ENCODE assay signal across 16 cellular contexts in the genomic region with DNA sequence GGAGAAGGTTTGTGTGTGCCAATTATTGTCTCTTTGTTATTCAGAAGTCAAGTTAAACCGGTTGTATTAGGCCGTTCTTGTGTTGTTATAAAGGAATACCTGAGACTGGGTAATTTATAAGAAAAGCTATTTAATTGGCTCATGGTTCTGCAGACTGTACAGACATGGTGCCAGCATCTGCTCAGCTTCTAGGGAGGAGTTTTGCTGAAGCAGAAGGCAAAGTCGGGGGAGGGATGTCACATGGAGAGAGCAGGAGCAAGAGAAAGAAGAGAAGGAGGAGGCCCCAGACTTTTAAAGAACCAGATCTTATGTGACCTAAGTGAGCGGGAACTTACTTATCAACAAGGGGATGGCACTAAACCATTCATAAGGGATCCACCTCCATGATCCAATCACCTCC.
"Had no signal": no experiment of that assay in that cellular context is flagged by ENCODE, and none has a peak within 500 bp of the region (broad histone marks: within the 10 kb centered on the region; RNA-seq: fewer than 3 reads in every experiment).

No MANE protein-coding gene starts in this region.

- H3K27ac ChIP-seq: epithelial cell of prostate, gastrocnemius medialis, lower lobe of right lung, parathyroid adenoma, stomach, thoracic aorta had no signal

- DNase-seq: activated CD4-positive, alpha-beta T cell treated with anti-CD3 and anti-CD28 coated beads, Interleukin-2, amount 50 U/mL, for 1 hour; activated naive CD4-positive, alpha-beta T cell treated with anti-CD3 and anti-CD28 coated beads for 36 hours; activated naive CD8-positive, alpha-beta T cell treated with anti-CD3 and anti-CD28 coated beads, Interleukin-2, amount 50 U/mL, for 24 hours; aorta; dermis blood vessel endothelial cell; effector memory CD8-positive, alpha-beta T cell; gastrocnemius medialis; left colon; lower lobe of right lung; stimulated activated CD4-positive, alpha-beta T cell treated with anti-CD3 and anti-CD28 coated beads, Interleukin-2, amount 100 ng/mL, for 24 hours; stomach had no signal

- H3K36me3 ChIP-seq: gastrocnemius medialis, lower lobe of right lung, stomach, thoracic aorta had no signal

- H3K9ac ChIP-seq: parathyroid adenoma had no signal

- H3K27me3 Mint-ChIP-seq: activated naive CD8-positive, alpha-beta T cell treated with anti-CD3 and anti-CD28 coated beads, Interleukin-2, amount 50 U/mL, for 24 hours; effector memory CD8-positive, alpha-beta T cell had no signal

- H3K4me1 ChIP-seq: gastrocnemius medialis, lower lobe of right lung, parathyroid adenoma, stomach had no signal

- H3K9me3 ChIP-seq: thoracic aorta had no signal

- H3K79me2 ChIP-seq: parathyroid adenoma had no signal

- H3K9me3 Mint-ChIP-seq: activated T-helper 2 cell treated with anti-CD3 and anti-CD28 coated beads, Interferon-gamma antibody, Interleukin-2, Interleukin-4, amounts not matched to agents 10 μg/mL and 5 μg/mL and 100 μg/mL, durations not matched to agents 14 hours and 24 hours and 36 hours had no signal

- ATAC-seq: activated CD4-positive, CD25-positive, alpha-beta regulatory T cell treated with anti-CD3 and anti-CD28 coated beads, Interleukin-2, amount 50 U/mL, for 24 hours; activated naive CD8-positive, alpha-beta T cell treated with anti-CD3 and anti-CD28 coated beads, Interleukin-2, amount 50 U/mL, for 24 hours; effector memory CD8-positive, alpha-beta T cell; gastrocnemius medialis; left colon; lower lobe of right lung had no signal

- H3K4me3 Mint-ChIP-seq: activated naive CD4-positive, alpha-beta T cell treated with anti-CD3 and anti-CD28 coated beads for 36 hours; activated naive CD8-positive, alpha-beta T cell treated with anti-CD3 and anti-CD28 coated beads, Interleukin-2, amount 50 U/mL, for 24 hours; effector memory CD8-positive, alpha-beta T cell had no signal

- H2AFZ ChIP-seq: parathyroid adenoma had no signal

- H3K4me1 Mint-ChIP-seq: activated naive CD8-positive, alpha-beta T cell treated with anti-CD3 and anti-CD28 coated beads, Interleukin-2, amount 50 U/mL, for 24 hours had no signal

- H3K27ac Mint-ChIP-seq: activated naive CD4-positive, alpha-beta T cell treated with anti-CD3 and anti-CD28 coated beads for 36 hours; activated naive CD8-positive, alpha-beta T cell treated with anti-CD3 and anti-CD28 coated beads, Interleukin-2, amount 50 U/mL, for 24 hours; activated T-helper 2 cell treated with anti-CD3 and anti-CD28 coated beads, Interferon-gamma antibody, Interleukin-2, Interleukin-4, amounts not matched to agents 10 μg/mL and 5 μg/mL and 100 μg/mL, durations not matched to agents 14 hours and 24 hours and 36 hours; effector memory CD8-positive, alpha-beta T cell had no signal

- H3K4me3 ChIP-seq: gastrocnemius medialis, lower lobe of right lung, stomach, thoracic aorta had no signal

- H3K27me3 ChIP-seq: gastrocnemius medialis, stomach had no signal
